In genomic region chr7:157612664-157613561, GRCh38 we compare ENCODE assay signal across 9 cellular contexts.
A peak's percentile ranks its signal among the peaks of the same experiment; 100 is the strongest.
DNase-seq lines count a peak whose midpoint lies in the region; ATAC-seq and TF ChIP-seq lines count a peak whose summit lies in the region.
"Had no signal": no experiment of that assay in that cellular context is flagged by ENCODE, and none has a peak within 500 bp of the region (broad histone marks: within the 10 kb centered on the region; RNA-seq: fewer than 3 reads in every experiment).

No MANE protein-coding gene starts in this region.

- H3K27me3 ChIP-seq in rectal smooth muscle tissue (ENCODE audit: control insufficient read depth, insufficient read depth, low read length) (peaks cover 3% of the 10 kb centered on the region), vagina (no peaks in the 10 kb centered on the region)

- H3K4me1 ChIP-seq in rectal smooth muscle tissue (ENCODE audit: control insufficient read depth, insufficient read depth, low read length) (no peaks in the 10 kb centered on the region), vagina (peaks cover 18% of the 10 kb centered on the region)

- H3K27ac ChIP-seq in rectal smooth muscle tissue (ENCODE audit: low read depth, low read length): no peak overlapping the region
- H3K27ac ChIP-seq in vagina: no peak overlapping the region
- H3K27ac ChIP-seq: C4-2B had no signal

- peak overlapping the region; percentile 67 for H3K4me3 ChIP-seq in rectal smooth muscle tissue (ENCODE audit: low read length)
- H3K4me3 ChIP-seq in vagina: peak overlapping the region; percentile 50 to 51

- intact Hi-C loops in vagina (cut with DNase I): no loop called here

- no peak for TF ChIP-seq CTCF in vagina (IDR thresholded peaks at IDR 0.05)

- H3K36me3 ChIP-seq in rectal smooth muscle tissue (ENCODE audit: control insufficient read depth, insufficient read depth, low read length): no peaks in the 10 kb centered on the region
- H3K36me3 ChIP-seq in vagina: no peaks in the 10 kb centered on the region

- H3K9ac ChIP-seq in rectal smooth muscle tissue (ENCODE audit: low read length): no peak overlapping the region

- ATAC-seq in HG02884 (IDR thresholded peaks at IDR 0.05; ENCODE audit: unreplicated experiment) (peak; percentile 62), HG03439 (IDR thresholded peaks at IDR 0.05; ENCODE audit: unreplicated experiment) (no peak)

- no peaks in the 10 kb centered on the region for H3K9me3 ChIP-seq in vagina

- DNase-seq in CD1c-positive myeloid dendritic cell (ENCODE audit: extremely low spot score) (peak; percentile 59), vagina (ENCODE audit: extremely low spot score in 2 of 2) (no peak), GM03348 (ENCODE audit: low spot score) (no peak)
- peak; percentile 67 for DNase-seq in activated CD4-positive, alpha-beta T cell treated with anti-CD3 and anti-CD28 coated beads for 48 hours
- DNase-seq in effector CD4-positive, alpha-beta T cell: peak; percentile 55

- no peak for TF ChIP-seq POLR2A in vagina (IDR thresholded peaks at IDR 0.05)

Comparison
In these comparisons a context has a peak if more than half of its experiments do, and no peak if none do; other contexts are left out.
1. DNase-seq: peak in CD1c-positive myeloid dendritic cell (single experiment), activated CD4-positive, alpha-beta T cell treated with anti-CD3 and anti-CD28 coated beads for 48 hours (single experiment) and effector CD4-positive, alpha-beta T cell (single experiment); none in vagina (0 of 2) and GM03348 (single experiment).